Comparison of ENCODE assay signal across 13 cellular contexts in the genomic region with DNA sequence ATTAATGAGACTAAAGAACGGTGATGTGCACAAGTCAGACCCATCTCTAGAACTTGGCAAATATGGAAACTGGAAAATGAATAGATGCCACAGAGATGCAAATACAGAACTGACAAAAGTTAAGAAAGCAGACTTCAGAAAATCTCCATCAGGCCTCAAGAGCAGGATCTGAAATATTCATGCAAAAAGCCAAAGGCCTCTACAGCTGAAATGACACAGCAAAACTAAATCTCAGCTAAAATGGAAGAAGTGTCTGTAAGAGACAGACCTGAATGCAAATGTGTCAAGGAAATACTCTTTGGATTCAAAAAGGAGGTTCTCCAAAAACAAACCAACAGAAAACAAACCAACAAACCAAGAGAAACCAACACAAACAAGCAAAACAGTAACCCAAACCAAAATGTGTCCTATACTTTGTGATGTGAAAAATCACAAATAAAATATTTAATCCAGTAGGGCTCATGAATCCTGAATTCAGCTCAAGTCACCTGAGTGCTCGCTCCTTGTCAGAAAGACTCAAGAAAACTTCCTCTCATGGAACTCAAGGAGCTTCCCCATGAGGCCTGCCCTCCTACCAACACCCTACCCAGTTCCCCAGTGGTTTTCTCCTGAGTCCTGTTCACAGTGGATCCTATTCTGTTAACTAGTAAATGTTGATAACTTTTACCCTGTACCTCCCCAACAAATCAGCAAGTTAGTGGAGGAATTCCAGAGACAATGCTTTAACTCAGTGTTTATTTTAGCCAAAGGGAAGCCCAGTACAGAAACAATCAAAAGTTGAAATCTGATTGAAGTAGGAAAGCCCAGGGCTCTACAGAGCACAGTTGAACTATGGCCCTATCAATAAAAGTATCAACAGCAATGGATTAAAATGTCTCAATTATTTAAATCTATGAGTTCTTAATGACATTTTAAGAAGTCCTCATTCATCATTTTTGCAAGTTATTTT. TPM values are rescaled to one million over a fixed set of nuclear protein-coding genes. Genes with fewer than 3 reads are reported as not detected.
A peak's percentile ranks its signal among the peaks of the same experiment; 100 is the strongest.
DNase-seq lines count a peak whose midpoint lies in the region; ATAC-seq and TF ChIP-seq lines count a peak whose summit lies in the region.
"Had no signal": no experiment of that assay in that cellular context is flagged by ENCODE, and none has a peak within 500 bp of the region (broad histone marks: within the 10 kb centered on the region; RNA-seq: fewer than 3 reads in every experiment).

No MANE protein-coding gene starts in this region.

- H3K36me3 Mint-ChIP-seq in CD4-positive, alpha-beta T cell (ENCODE audit: low read depth) = peaks cover 42% of the 10 kb centered on the region
- peaks cover 69% of the 10 kb centered on the region for H3K36me3 Mint-ChIP-seq in activated T-helper 17 cell treated with anti-CD3 and anti-CD28 coated beads, Interleukin-2, amount 50 U/mL, for 72 hours (ENCODE audit: low read depth)
- peaks cover 5% of the 10 kb centered on the region for H3K36me3 Mint-ChIP-seq in natural killer cell
- peaks cover 4 to 14% (median 11%) of the 10 kb centered on the region in 5 donors for H3K36me3 Mint-ChIP-seq in naive thymus-derived CD4-positive, alpha-beta T cell

- H3K27ac Mint-ChIP-seq in CD4-positive, alpha-beta T cell = no peak overlapping the region
- H3K27ac Mint-ChIP-seq in activated T-helper 17 cell treated with anti-CD3 and anti-CD28 coated beads, Interleukin-2, amount 50 U/mL, for 72 hours = peak overlapping the region; percentile 50
- peak overlapping the region; percentile 75 to 85 for H3K27ac Mint-ChIP-seq in natural killer cell
- peak overlapping the region in 4 of 9 donors; percentile 2 to 37 (median 28) for H3K27ac Mint-ChIP-seq in naive thymus-derived CD4-positive, alpha-beta T cell

- H4K91ac ChIP-seq in trophoblast cell (ENCODE audit: low read depth, low read length) = no peak overlapping the region

- H2BK120ac ChIP-seq in trophoblast cell (ENCODE audit: insufficient read depth, low read length, poor library complexity) = no peak overlapping the region

- H2BK12ac ChIP-seq in trophoblast cell (ENCODE audit: low read length) = no peak overlapping the region

- H3K4me1 ChIP-seq in naive thymus-derived CD4-positive, alpha-beta T cell (ENCODE audit: control insufficient read depth in 2 of 2, insufficient read depth in 2 of 2, low read length in 2 of 2) = peaks cover 3 to 12% of the 10 kb centered on the region in 2 donors
- peaks cover 5 to 10% of the 10 kb centered on the region in 2 experiments for H3K4me1 ChIP-seq in trophoblast cell (ENCODE audit: control insufficient read depth in 1 of 2, insufficient read depth in 2 of 2, low read length in 2 of 2)

- no peaks in the 10 kb centered on the region for H3K9me3 ChIP-seq in CD4-positive, alpha-beta T cell (ENCODE audit: control insufficient read depth, low read length)
- H3K9me3 ChIP-seq in naive thymus-derived CD4-positive, alpha-beta T cell (ENCODE audit: control insufficient read depth in 2 of 3, low read length in 3 of 3) = no peaks in the 10 kb centered on the region
- H3K9me3 ChIP-seq in trophoblast cell (ENCODE audit: insufficient read depth, low read depth, low read length) = no peaks in the 10 kb centered on the region

- ATAC-seq in CD4-positive, alpha-beta T cell (ENCODE audit: poor library complexity) = no peak
- ATAC-seq in GM21515 (IDR thresholded peaks at IDR 0.05; ENCODE audit: unreplicated experiment) (peak; percentile 20), natural killer cell (no peak)
- no peak for ATAC-seq in activated T-helper 17 cell treated with anti-CD3 and anti-CD28 coated beads, Interleukin-2, amount 50 U/mL, for 72 hours (replicated peaks)
- ATAC-seq in naive thymus-derived CD4-positive, alpha-beta T cell = no peak

- H3K27me3 Mint-ChIP-seq in CD4-positive, alpha-beta T cell = no peaks in the 10 kb centered on the region
- H3K27me3 Mint-ChIP-seq in activated T-helper 17 cell treated with anti-CD3 and anti-CD28 coated beads, Interleukin-2, amount 50 U/mL, for 72 hours = no peaks in the 10 kb centered on the region
- H3K27me3 Mint-ChIP-seq in natural killer cell (ENCODE audit: low read depth in 2 of 2) = no peaks in the 10 kb centered on the region
- H3K27me3 Mint-ChIP-seq in naive thymus-derived CD4-positive, alpha-beta T cell = no peaks in the 10 kb centered on the region

- DNase-seq in CD4-positive, alpha-beta T cell = no peak
- DNase-seq in natural killer cell (no peak), NCI-H446 treated with DMSO at 0.1 percent for 48 hours (lab: John Stamatoyannopoulos, UW) (no peak), KBM-7 (no peak), trophoblast cell (no peak)
- no peak for DNase-seq in naive thymus-derived CD4-positive, alpha-beta T cell
- DNase-seq: GOT3; NCI-H1930; stimulated activated CD4-positive, alpha-beta T cell treated with anti-CD3 and anti-CD28 coated beads, Interleukin-12 subunit alpha, Interleukin-12 subunit beta, amount 100 ng/mL, for 4 hours had no signal

- peaks cover 0 to 14% (median 0%) of the 10 kb centered on the region in 3 experiments for H3K36me3 ChIP-seq in naive thymus-derived CD4-positive, alpha-beta T cell (ENCODE audit: control insufficient read depth in 2 of 3, insufficient read depth in 3 of 3, low read length in 3 of 3)
- peaks cover 5 to 7% of the 10 kb centered on the region in 2 experiments for H3K36me3 ChIP-seq in trophoblast cell (ENCODE audit: control insufficient read depth in 1 of 2, insufficient read depth in 2 of 2, low read length in 2 of 2)

- H2AK5ac ChIP-seq in trophoblast cell (ENCODE audit: low read length) = no peak overlapping the region

- intact Hi-C loops in CD4-positive, alpha-beta T cell (cut with DNase I, micrococcal nuclease) = loop anchor here (5.0 to 10.0 kb wide), 3 partner anchors 523 to 721 kb away; a partner anchor contains a TSS
- intact Hi-C loops in natural killer cell (cut with micrococcal nuclease) = loop anchor here (5.0 kb wide), 2 partner anchors 523 to 718 kb away; a partner anchor contains a TSS
- intact Hi-C loops in naive thymus-derived CD4-positive, alpha-beta T cell (cut with micrococcal nuclease) = loop anchor here (5.0 to 10.0 kb wide), 8 partner anchors 512 to 1262 kb away; a partner anchor contains a TSS

- H4K8ac ChIP-seq in trophoblast cell (ENCODE audit: low read depth, low read length) = no peak overlapping the region

- H2BK5ac ChIP-seq in trophoblast cell (ENCODE audit: low read depth, low read length, poor library complexity) = no peak overlapping the region

- no peak overlapping the region for H3K14ac ChIP-seq in trophoblast cell (ENCODE audit: low read length)

- in situ Hi-C loops in KBM-7 (cut with MboI; ENCODE audit: low pct_unique_long_range_greater_than_20kb, low sequenced_read_pairs) = no loop called here

- peak overlapping the region; percentile 35 for H3K4me3 Mint-ChIP-seq in CD4-positive, alpha-beta T cell
- peak overlapping the region; percentile 14 for H3K4me3 Mint-ChIP-seq in activated T-helper 17 cell treated with anti-CD3 and anti-CD28 coated beads, Interleukin-2, amount 50 U/mL, for 72 hours
- peak overlapping the region; percentile 49 for H3K4me3 Mint-ChIP-seq in natural killer cell
- H3K4me3 Mint-ChIP-seq in naive thymus-derived CD4-positive, alpha-beta T cell = no peak overlapping the region
- H3K4me3 Mint-ChIP-seq: CD14-positive monocyte had no signal

- POLR2A ChIA-PET in CD4-positive, alpha-beta T cell (lab: Charles Lee) = interaction anchor here (0.9 kb wide), 1 partner anchor 13 kb away, joined by 3 read pairs; no protein-coding TSS in a partner anchor
- POLR2A ChIA-PET in naive thymus-derived CD4-positive, alpha-beta T cell (lab: Charles Lee) = interaction anchor here (1.8 kb wide), 1 partner anchor 15 kb away, joined by 8 read pairs; a partner anchor contains a TSS

- H2AFZ ChIP-seq in trophoblast cell (ENCODE audit: insufficient read depth, low read length, poor library complexity) = no peak overlapping the region

- CTCF ChIA-PET in CD4-positive, alpha-beta T cell (lab: Charles Lee) = interaction anchor here (1.4 kb wide), 1 partner anchor 14 kb away, joined by 3 read pairs; a partner anchor contains a TSS
- CTCF ChIA-PET in naive thymus-derived CD4-positive, alpha-beta T cell (lab: Charles Lee) = interaction anchor here (1.1 kb wide), 1 partner anchor 163 kb away, joined by 3 read pairs; no protein-coding TSS in a partner anchor

- H4K12ac ChIP-seq in trophoblast cell (ENCODE audit: low read depth, low read length) = no peak overlapping the region

- peaks cover 28% of the 10 kb centered on the region for H3K4me1 Mint-ChIP-seq in CD4-positive, alpha-beta T cell (ENCODE audit: low read depth)
- H3K4me1 Mint-ChIP-seq in activated T-helper 17 cell treated with anti-CD3 and anti-CD28 coated beads, Interleukin-2, amount 50 U/mL, for 72 hours = peaks cover 14% of the 10 kb centered on the region
- peaks cover 37 to 38% of the 10 kb centered on the region in 2 donors for H3K4me1 Mint-ChIP-seq in natural killer cell
- peaks cover 19 to 53% (median 41%) of the 10 kb centered on the region in 7 donors for H3K4me1 Mint-ChIP-seq in naive thymus-derived CD4-positive, alpha-beta T cell

- no peak overlapping the region for H3K4me3 ChIP-seq in naive thymus-derived CD4-positive, alpha-beta T cell (ENCODE audit: low read length)
- H3K4me3 ChIP-seq in trophoblast cell (ENCODE audit: low read depth, low read length) = no peak overlapping the region
- H3K4me3 ChIP-seq: lung had no signal

- no peak overlapping the region for H3K4me2 ChIP-seq in trophoblast cell (ENCODE audit: low read length)

- H3K79me2 ChIP-seq in trophoblast cell (ENCODE audit: control insufficient read depth, insufficient read depth, low read length, poor library complexity) = peaks cover 4% of the 10 kb centered on the region

- peaks cover 9% of the 10 kb centered on the region for H3K79me1 ChIP-seq in trophoblast cell (ENCODE audit: low read length)

- H3K27ac ChIP-seq in CD4-positive, alpha-beta T cell (ENCODE audit: low read depth, low read length) = no peak overlapping the region
- no peak overlapping the region for H3K27ac ChIP-seq in naive thymus-derived CD4-positive, alpha-beta T cell (ENCODE audit: low read depth, low read length)
- no peak overlapping the region for H3K27ac ChIP-seq in trophoblast cell (ENCODE audit: low read depth, low read length)

- no CpG with 5 or more reads among the region's 2 CpGs for WGBS in trophoblast cell (ENCODE audit: extremely low coverage, insufficient coverage, insufficient read length)

- no peak for TF ChIP-seq CTCF in CD4-positive, alpha-beta T cell (IDR thresholded peaks at IDR 0.05)
- TF ChIP-seq CTCF in natural killer cell (IDR thresholded peaks at IDR 0.05) = no peak

- H3K9ac ChIP-seq in trophoblast cell (ENCODE audit: low read length) = no peak overlapping the region

- no peak overlapping the region for H3K4ac ChIP-seq in trophoblast cell (ENCODE audit: low read depth, low read length)

- no peaks in the 10 kb centered on the region for H3K9me3 Mint-ChIP-seq in CD4-positive, alpha-beta T cell
- H3K9me3 Mint-ChIP-seq in activated T-helper 17 cell treated with anti-CD3 and anti-CD28 coated beads, Interleukin-2, amount 50 U/mL, for 72 hours = no peaks in the 10 kb centered on the region
- no peaks in the 10 kb centered on the region for H3K9me3 Mint-ChIP-seq in natural killer cell
- no peaks in the 10 kb centered on the region for H3K9me3 Mint-ChIP-seq in naive thymus-derived CD4-positive, alpha-beta T cell
- H3K9me3 Mint-ChIP-seq: CD14-positive monocyte had no signal

- H3K18ac ChIP-seq in trophoblast cell (ENCODE audit: low read length) = no peak overlapping the region

- H3K23ac ChIP-seq in trophoblast cell (ENCODE audit: low read length) = no peak overlapping the region

- H3K27me3 ChIP-seq in CD4-positive, alpha-beta T cell (ENCODE audit: control insufficient read depth, insufficient read depth, low read length) = no peaks in the 10 kb centered on the region
- H3K27me3 ChIP-seq in naive thymus-derived CD4-positive, alpha-beta T cell (ENCODE audit: control insufficient read depth in 2 of 2, insufficient read depth in 2 of 2, low read length in 2 of 2) = no peaks in the 10 kb centered on the region
- H3K27me3 ChIP-seq in trophoblast cell (ENCODE audit: insufficient read depth, low read length) = no peaks in the 10 kb centered on the region

RNA-seq across cellular contexts. Expression of a gene that starts 14.6 kb away (rescaled TPM):
- total RNA-seq in CD4-positive, alpha-beta T cell = 10 to 100 TPM; 25.0 to 26.1 TPM
- total RNA-seq in activated T-helper 17 cell treated with anti-CD3 and anti-CD28 coated beads, Interleukin-2, amount 50 U/mL, for 72 hours = 10 to 100 TPM; 71.2 to 88.3 TPM
- total RNA-seq in natural killer cell = 10 to 100 TPM; 25.5 to 36.5 (median 36.3) TPM
- 10 to 100 TPM; 36.6 to 54.0 (median 39.5) TPM for total RNA-seq in naive thymus-derived CD4-positive, alpha-beta T cell
- polyA plus RNA-seq in naive thymus-derived CD4-positive, alpha-beta T cell = 10 to 100 TPM; 35.2 to 48.7 TPM
- 43.2 and 43.5 TPM in 2 replicates for polyA plus RNA-seq in trophoblast cell (2013)

RNA-seq across cellular contexts. Expression of a gene that starts 14.7 kb away (rescaled TPM):
- total RNA-seq in CD4-positive, alpha-beta T cell = 1 to 10 TPM; 2.9 to 3.3 TPM
- total RNA-seq in activated T-helper 17 cell treated with anti-CD3 and anti-CD28 coated beads, Interleukin-2, amount 50 U/mL, for 72 hours = 10 to 100 TPM in 1 of 2 donors, 1 to 10 TPM in 1; 9.1 to 14.8 TPM
- total RNA-seq in natural killer cell = 1 to 10 TPM; 4.9 to 5.9 (median 5.0) TPM
- total RNA-seq in naive thymus-derived CD4-positive, alpha-beta T cell = 10 to 100 TPM in 3 of 5 experiments, 1 to 10 TPM in 2; 5.0 to 12.6 (median 11.2) TPM
- 1 to 10 TPM; 3.7 to 6.0 TPM for polyA plus RNA-seq in naive thymus-derived CD4-positive, alpha-beta T cell
- polyA plus RNA-seq in trophoblast cell (2013) = 5.7 and 6.1 TPM in 2 replicates

Comparison
In these comparisons a context has a peak if more than half of its experiments do, and no peak if none do; other contexts are left out.
1. H3K4me3 Mint-ChIP-seq: peak in CD4-positive, alpha-beta T cell (single experiment), activated T-helper 17 cell treated with anti-CD3 and anti-CD28 coated beads, Interleukin-2, amount 50 U/mL, for 72 hours (single experiment) and natural killer cell (single experiment); none in naive thymus-derived CD4-positive, alpha-beta T cell (0 of 10).